In the genomic region with DNA sequence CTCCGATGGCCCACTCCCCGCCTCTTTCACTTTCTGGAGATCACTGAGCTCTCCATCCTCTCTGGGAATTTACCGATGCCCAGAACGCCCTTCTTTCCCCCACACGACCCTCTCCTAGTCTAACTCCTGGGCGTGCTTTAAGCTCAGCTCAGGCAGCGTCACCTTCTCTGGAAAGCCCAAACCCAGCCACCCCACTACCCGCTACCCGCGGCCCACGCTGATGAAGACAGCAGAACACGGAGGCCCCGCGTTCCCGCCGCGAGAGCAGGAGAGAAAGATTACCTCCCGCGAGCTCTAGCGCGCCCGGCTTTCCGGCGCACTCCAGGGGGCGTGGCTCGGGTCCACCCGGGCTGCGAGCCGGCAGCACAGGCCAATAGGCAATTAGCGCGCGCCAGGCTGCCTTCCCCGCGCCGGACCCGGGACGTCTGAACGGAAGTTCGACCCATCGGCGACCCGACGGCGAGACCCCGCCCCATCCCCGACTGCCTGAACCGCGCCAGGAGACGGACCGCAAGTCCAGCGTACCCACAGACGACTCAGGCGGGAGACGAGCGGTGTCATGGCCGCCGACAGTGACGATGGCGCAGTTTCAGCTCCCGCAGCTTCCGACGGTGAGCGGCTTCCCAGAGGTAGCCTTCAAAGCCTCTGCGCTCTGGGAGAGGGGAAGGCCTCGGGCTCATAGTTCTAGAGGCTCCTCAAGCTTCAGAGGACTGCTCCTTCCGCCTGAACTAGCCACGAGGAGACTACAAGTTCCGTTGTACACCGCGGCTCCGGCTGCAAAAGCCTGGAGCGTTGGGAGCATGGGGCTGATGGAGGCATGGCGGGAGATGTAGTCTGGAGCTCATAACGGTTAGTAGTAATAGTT, we compare ENCODE assay signal across 8 cellular contexts. TPM values are rescaled to one million over a fixed set of nuclear protein-coding genes. Genes with fewer than 3 reads are reported as not detected.
DNase-seq lines count a peak whose midpoint lies in the region; ATAC-seq and TF ChIP-seq lines count a peak whose summit lies in the region.

A gene (minus strand): TSS at position 747 of the 865 bp plus-strand sequence. CDS start 5,935 bp downstream, outside the sequence.
A gene (plus strand): TSS at position 477 of the 865 bp plus-strand sequence. CDS start 83 bp downstream, at position 560.

- peaks cover 22% of the 10 kb centered on the region for H3K36me3 Mint-ChIP-seq in CD4-positive, CD25-positive, alpha-beta regulatory T cell

- peak; percentile 87 to 97 (median 89) for DNase-seq in CD4-positive, CD25-positive, alpha-beta regulatory T cell
- DNase-seq in NCI-H82 (lab: John Stamatoyannopoulos, UW) = peak; percentile 97
- DNase-seq in activated CD4-positive, alpha-beta T cell treated with anti-CD3 and anti-CD28 coated beads, Interleukin-2, amount 50 U/mL, for 48 hours = peak; percentile 98
- DNase-seq in dermis microvascular lymphatic vessel endothelial cell (ENCODE audit: low read depth in 2 of 2) = peak; percentile 74 to 95
- DNase-seq in left lung = peak; percentile 94 to 99
- peak; percentile 89 for DNase-seq in stimulated activated CD4-positive, alpha-beta T cell treated with anti-CD3 and anti-CD28 coated beads, Interleukin-2, amount 100 ng/mL, for 4 hours (ENCODE audit: low read depth)

- intact Hi-C loops in left lung (cut with DNase I) = loop anchor here in 1 of 2 donors (10.0 kb wide), 1 partner anchor 225 kb away; no protein-coding TSS in a partner anchor

- peaks cover 33% of the 10 kb centered on the region for H3K36me3 ChIP-seq in CD4-positive, CD25-positive, alpha-beta regulatory T cell (ENCODE audit: control insufficient read depth, insufficient read depth, low read length)
- H3K36me3 ChIP-seq in left lung = peaks cover 0 to 32% of the 10 kb centered on the region in 2 donors

- H3K27me3 Mint-ChIP-seq in CD4-positive, CD25-positive, alpha-beta regulatory T cell = no peaks in the 10 kb centered on the region

- ATAC-seq in CD4-positive, CD25-positive, alpha-beta regulatory T cell (ENCODE audit: low read depth in 2 of 2) = peak; percentile 85 to 86
- ATAC-seq in GM19438 (IDR thresholded peaks at IDR 0.05; ENCODE audit: low read depth, unreplicated experiment) (peak; percentile 80), HG03571 (IDR thresholded peaks at IDR 0.05; ENCODE audit: unreplicated experiment) (peak; percentile 85), left lung (peak; percentile 96)

- H3K9me3 Mint-ChIP-seq in CD4-positive, CD25-positive, alpha-beta regulatory T cell = peaks cover 0 to 1% (median 0%) of the 10 kb centered on the region in 7 donors

- H3K4me3 Mint-ChIP-seq in CD4-positive, CD25-positive, alpha-beta regulatory T cell = peak within 1 kb of the TSS; percentile 98 to 100 (median 100)

- no peak for TF ChIP-seq CTCF in left lung (IDR thresholded peaks at IDR 0.05)

- H3K27ac Mint-ChIP-seq in CD4-positive, CD25-positive, alpha-beta regulatory T cell = peak within 1 kb of the TSS; percentile 98 to 100 (median 99)

- H3K27ac ChIP-seq in CD4-positive, CD25-positive, alpha-beta regulatory T cell (ENCODE audit: insufficient read depth, low read length, poor library complexity, severe bottlenecking) = peak within 1 kb of the TSS; percentile 99
- peak within 1 kb of the TSS; percentile 95 to 97 for H3K27ac ChIP-seq in left lung

- no peaks in the 10 kb centered on the region for H3K27me3 ChIP-seq in CD4-positive, CD25-positive, alpha-beta regulatory T cell (ENCODE audit: control insufficient read depth, insufficient read depth, low read length)
- no peaks in the 10 kb centered on the region for H3K27me3 ChIP-seq in left lung

- peaks cover 29% of the 10 kb centered on the region for H3K4me1 ChIP-seq in CD4-positive, CD25-positive, alpha-beta regulatory T cell (ENCODE audit: control insufficient read depth, insufficient read depth, low read length, poor library complexity, severe bottlenecking)
- peaks cover 8 to 39% of the 10 kb centered on the region in 2 donors for H3K4me1 ChIP-seq in left lung

- peak within 1 kb of the TSS; percentile 91 for H3K4me3 ChIP-seq in CD4-positive, CD25-positive, alpha-beta regulatory T cell (ENCODE audit: low read depth, low read length)
- H3K4me3 ChIP-seq in left lung = peak within 1 kb of the TSS; percentile 74 to 89

- H3K9me3 ChIP-seq in CD4-positive, CD25-positive, alpha-beta regulatory T cell (ENCODE audit: control insufficient read depth in 2 of 2, low read length in 2 of 2) = no peaks in the 10 kb centered on the region
- H3K9me3 ChIP-seq in left lung = no peaks in the 10 kb centered on the region

- peaks cover 17 to 72% (median 40%) of the 10 kb centered on the region in 4 donors for H3K4me1 Mint-ChIP-seq in CD4-positive, CD25-positive, alpha-beta regulatory T cell

RNA-seq across cellular contexts. Expression of the first gene that starts in this region (rescaled TPM):
- 75.2 TPM for total RNA-seq in CD4-positive, CD25-positive, alpha-beta regulatory T cell
- polyA plus RNA-seq in CD4-positive, CD25-positive, alpha-beta regulatory T cell = 10 to 100 TPM; 11.3 to 25.4 (median 19.7) TPM
- total RNA-seq in dermis microvascular lymphatic vessel endothelial cell (8.2 and 9.9 TPM in 2 replicates), left lung (10 to 100 TPM; 15.4 to 20.2 TPM)

RNA-seq across cellular contexts. Expression of the second gene that starts in this region (rescaled TPM):
- total RNA-seq in CD4-positive, CD25-positive, alpha-beta regulatory T cell = 48.7 TPM
- 10 to 100 TPM; 12.1 to 16.5 (median 14.7) TPM for polyA plus RNA-seq in CD4-positive, CD25-positive, alpha-beta regulatory T cell
- total RNA-seq in dermis microvascular lymphatic vessel endothelial cell (15.1 and 18.2 TPM in 2 replicates), left lung (1 to 10 TPM; 6.6 to 9.2 TPM)

Comparison
In these comparisons a context has a peak if more than half of its experiments do, and no peak if none do; other contexts are left out.
1. Peak in every context shown above with its lines: DNase-seq, ATAC-seq, H3K4me3 ChIP-seq and H3K27ac ChIP-seq.